21 cellular contexts compared by ENCODE assay signal in the genomic region with DNA sequence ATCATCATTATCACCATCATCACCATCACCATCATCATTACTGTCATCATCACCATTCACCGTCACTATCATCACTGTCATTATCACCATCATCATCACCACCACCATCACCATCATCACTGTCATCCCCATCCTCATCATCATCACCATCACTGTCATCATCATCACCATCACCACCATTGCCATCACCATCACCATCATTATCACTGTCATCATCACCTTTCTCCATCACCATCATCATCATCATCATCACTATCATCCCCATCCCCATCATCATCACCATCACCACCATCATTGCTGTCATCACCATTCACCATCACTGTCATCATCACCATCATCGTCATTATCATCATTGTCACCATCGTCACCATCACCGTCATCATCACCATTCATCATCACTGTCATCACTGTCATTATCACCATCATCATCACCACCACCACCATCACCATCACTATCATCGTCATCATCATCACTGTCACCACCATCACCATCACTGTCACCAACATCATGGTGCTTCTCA.
"Had no signal": no experiment of that assay in that cellular context is flagged by ENCODE, and none has a peak within 500 bp of the region (broad histone marks: within the 10 kb centered on the region; RNA-seq: fewer than 3 reads in every experiment).

No MANE protein-coding gene starts in this region.

- H3K9me3 Mint-ChIP-seq: nephron progenitor cell; stimulated activated naive B cell treated with anti-CD40 and anti-IgM and Interleukin-4, amounts not matched to agents 10 μg/mL and 1 μg/mL and 100 μg/mL, for 72 hours had no signal

- FAIRE-seq: islet of Langerhans had no signal

- H3K27ac Mint-ChIP-seq: naive thymus-derived CD4-positive, alpha-beta T cell; nephron progenitor cell; stimulated activated naive B cell treated with anti-CD40 and anti-IgM and Interleukin-4, amounts not matched to agents 10 μg/mL and 1 μg/mL and 100 μg/mL, for 72 hours had no signal

- H3K9me3 ChIP-seq: esophagus muscularis mucosa, gastrocnemius medialis, heart right ventricle, neutrophil, psoas muscle, spleen had no signal

- H3K4me3 ChIP-seq: esophagus muscularis mucosa, gastrocnemius medialis, heart right ventricle, psoas muscle, spleen had no signal

- H3K27me3 Mint-ChIP-seq: naive thymus-derived CD4-positive, alpha-beta T cell; stimulated activated naive B cell treated with anti-CD40 and anti-IgM and Interleukin-4, amounts not matched to agents 10 μg/mL and 1 μg/mL and 100 μg/mL, for 72 hours had no signal

- H3K27me3 ChIP-seq: esophagus muscularis mucosa, gastrocnemius medialis, heart right ventricle, neutrophil, spleen had no signal

- H3K36me3 ChIP-seq: esophagus muscularis mucosa, gastrocnemius medialis, heart right ventricle had no signal

- DNase-seq: cortex of kidney; effector memory CD4-positive, alpha-beta T cell; gastrocnemius medialis; heart right ventricle; hypothalamus; kidney glomerular epithelial cell; mammary epithelial cell; naive thymus-derived CD4-positive, alpha-beta T cell; nephron progenitor cell; psoas muscle; retina; spleen; stimulated activated CD4-positive, alpha-beta T cell treated with anti-CD3 and anti-CD28 coated beads, Interleukin-15, amount 100 ng/mL, for 24 hours; stimulated activated CD4-positive, alpha-beta T cell treated with anti-CD3 and anti-CD28 coated beads, Interleukin-1b, Interleukin-23, amount 100 ng/mL, for 48 hours; stimulated activated CD4-positive, alpha-beta T cell treated with anti-CD3 and anti-CD28 coated beads, Interleukin-4, amount 100 ng/mL, for 24 hours; stimulated activated naive B cell treated with anti-CD40 and anti-IgM and Interleukin-4, amounts not matched to agents 10 μg/mL and 1 μg/mL and 100 μg/mL, for 72 hours had no signal

- H3K4me1 Mint-ChIP-seq: nephron progenitor cell had no signal

- H3K4me1 ChIP-seq: gastrocnemius medialis, psoas muscle had no signal

- H3K27ac ChIP-seq: epithelial cell of prostate, esophagus muscularis mucosa, gastrocnemius medialis, heart right ventricle, neutrophil, psoas muscle, spleen had no signal

- ATAC-seq: gastrocnemius medialis; heart right ventricle; naive thymus-derived CD4-positive, alpha-beta T cell; psoas muscle; sciatic nerve; stimulated activated naive B cell treated with anti-CD40 and anti-IgM and Interleukin-4, amounts not matched to agents 10 μg/mL and 1 μg/mL and 100 μg/mL, for 72 hours had no signal

- H3K4me3 Mint-ChIP-seq: naive thymus-derived CD4-positive, alpha-beta T cell; nephron progenitor cell; stimulated activated naive B cell treated with anti-CD40 and anti-IgM and Interleukin-4, amounts not matched to agents 10 μg/mL and 1 μg/mL and 100 μg/mL, for 72 hours had no signal
